ENCODE assay signal across 20 cellular contexts in genomic region chr11:122864386-122864785, GRCh38. TPM values are rescaled to one million over a fixed set of nuclear protein-coding genes. Genes with fewer than 3 reads are reported as not detected.
DNase-seq lines count a peak whose midpoint lies in the region; ATAC-seq and TF ChIP-seq lines count a peak whose summit lies in the region.
"Had no signal": no experiment of that assay in that cellular context is flagged by ENCODE, and none has a peak within 500 bp of the region (broad histone marks: within the 10 kb centered on the region; RNA-seq: fewer than 3 reads in every experiment).

No MANE protein-coding gene starts in this region.

- H3K9me3 Mint-ChIP-seq in activated naive CD8-positive, alpha-beta T cell (ENCODE audit: low read depth) = no peaks in the 10 kb centered on the region
- H3K9me3 Mint-ChIP-seq in activated naive CD8-positive, alpha-beta T cell treated with anti-CD3 and anti-CD28 coated beads for 36 hours = no peaks in the 10 kb centered on the region
- no peaks in the 10 kb centered on the region for H3K9me3 Mint-ChIP-seq in activated naive CD8-positive, alpha-beta T cell treated with anti-CD3 and anti-CD28 coated beads, Interleukin-2, amount 50 U/mL, for 24 hours
- H3K9me3 Mint-ChIP-seq: activated T-cell treated with anti-CD3 and anti-CD28 coated beads, Interleukin-2, amount 50 U/mL, for 24 hours; endodermal cell had no signal

- no peaks in the 10 kb centered on the region for H3K36me3 ChIP-seq in lower lobe of right lung
- H3K36me3 ChIP-seq: colonic mucosa, esophagus squamous epithelium, gastroesophageal sphincter, HAP-1 had no signal

- H3K4me1 ChIP-seq in lower lobe of right lung = no peaks in the 10 kb centered on the region
- H3K4me1 ChIP-seq: colonic mucosa, gastroesophageal sphincter, HAP-1 had no signal

- no peak overlapping the region for H3K4me3 Mint-ChIP-seq in activated naive CD8-positive, alpha-beta T cell
- H3K4me3 Mint-ChIP-seq in activated naive CD8-positive, alpha-beta T cell treated with anti-CD3 and anti-CD28 coated beads for 36 hours = no peak overlapping the region
- H3K4me3 Mint-ChIP-seq in activated naive CD8-positive, alpha-beta T cell treated with anti-CD3 and anti-CD28 coated beads, Interleukin-2, amount 50 U/mL, for 24 hours = no peak overlapping the region
- H3K4me3 Mint-ChIP-seq: activated CD4-positive, alpha-beta T cell treated with anti-CD3 and anti-CD28 coated beads for 36 hours; activated T-cell treated with anti-CD3 and anti-CD28 coated beads, Interleukin-2, amount 50 U/mL, for 24 hours; endodermal cell had no signal

- H3K27me3 Mint-ChIP-seq in activated naive CD8-positive, alpha-beta T cell = no peaks in the 10 kb centered on the region
- H3K27me3 Mint-ChIP-seq in activated naive CD8-positive, alpha-beta T cell treated with anti-CD3 and anti-CD28 coated beads for 36 hours = no peaks in the 10 kb centered on the region
- no peaks in the 10 kb centered on the region for H3K27me3 Mint-ChIP-seq in activated naive CD8-positive, alpha-beta T cell treated with anti-CD3 and anti-CD28 coated beads, Interleukin-2, amount 50 U/mL, for 24 hours
- H3K27me3 Mint-ChIP-seq: activated T-cell treated with anti-CD3 and anti-CD28 coated beads, Interleukin-2, amount 50 U/mL, for 24 hours had no signal

- H3K27me3 ChIP-seq in lower lobe of right lung (ENCODE audit: low read depth) = peaks cover 6% of the 10 kb centered on the region
- H3K27me3 ChIP-seq: colonic mucosa had no signal

- ATAC-seq in activated naive CD8-positive, alpha-beta T cell treated with anti-CD3 and anti-CD28 coated beads, Interleukin-2, amount 50 U/mL, for 24 hours = no peak
- ATAC-seq in lower lobe of right lung (peak; percentile 57 to 63), GM19467 (IDR thresholded peaks at IDR 0.05; ENCODE audit: unreplicated experiment) (no peak), HG02623 (IDR thresholded peaks at IDR 0.05; ENCODE audit: unreplicated experiment) (no peak)
- ATAC-seq: activated CD4-positive, alpha-beta T cell treated with anti-CD3 and anti-CD28 coated beads for 36 hours; gastroesophageal sphincter; HepG2; Panc1 had no signal

- no peak for TF ChIP-seq CTCF in lower lobe of right lung (IDR thresholded peaks at IDR 0.05)

- H3K36me3 Mint-ChIP-seq in activated naive CD8-positive, alpha-beta T cell = peaks cover 34% of the 10 kb centered on the region
- H3K36me3 Mint-ChIP-seq in activated naive CD8-positive, alpha-beta T cell treated with anti-CD3 and anti-CD28 coated beads for 36 hours = peaks cover 15% of the 10 kb centered on the region
- H3K36me3 Mint-ChIP-seq in activated naive CD8-positive, alpha-beta T cell treated with anti-CD3 and anti-CD28 coated beads, Interleukin-2, amount 50 U/mL, for 24 hours (ENCODE audit: low read depth) = peaks cover 43% of the 10 kb centered on the region

- H3K27ac ChIP-seq in lower lobe of right lung = peak overlapping the region; percentile 46
- H3K27ac ChIP-seq: colonic mucosa, esophagus squamous epithelium, gastroesophageal sphincter had no signal

- intact Hi-C loops in lower lobe of right lung (cut with DNase I) = loop anchor here (5.0 kb wide), 1 partner anchor 158 kb away; no protein-coding TSS in a partner anchor

- H3K4me3 ChIP-seq in lower lobe of right lung = peak overlapping the region; percentile 32
- H3K4me3 ChIP-seq: colonic mucosa, esophagus squamous epithelium, gastroesophageal sphincter, HAP-1, skin epidermis had no signal

- DNase-seq in activated naive CD8-positive, alpha-beta T cell treated with anti-CD3 and anti-CD28 coated beads for 36 hours = no peak
- DNase-seq in activated naive CD8-positive, alpha-beta T cell treated with anti-CD3 and anti-CD28 coated beads, Interleukin-2, amount 50 U/mL, for 24 hours = no peak
- DNase-seq in lower lobe of right lung (no peak), iPS-NIHi11 (ENCODE audit: low spot score) (no peak), kidney tubule cell (ENCODE audit: low spot score) (no peak)
- DNase-seq: esophagus squamous epithelium, SHP77 treated with DMSO at 0.1 percent for 48 hours had no signal

- no peaks in the 10 kb centered on the region for H3K9me3 ChIP-seq in lower lobe of right lung
- H3K9me3 ChIP-seq: colonic mucosa, esophagus squamous epithelium, gastroesophageal sphincter, HAP-1 had no signal

- H3K27ac Mint-ChIP-seq in activated naive CD8-positive, alpha-beta T cell = peak overlapping the region; percentile 68
- H3K27ac Mint-ChIP-seq in activated naive CD8-positive, alpha-beta T cell treated with anti-CD3 and anti-CD28 coated beads for 36 hours = no peak overlapping the region
- H3K27ac Mint-ChIP-seq in activated naive CD8-positive, alpha-beta T cell treated with anti-CD3 and anti-CD28 coated beads, Interleukin-2, amount 50 U/mL, for 24 hours = peak overlapping the region; percentile 30
- H3K27ac Mint-ChIP-seq: activated CD4-positive, alpha-beta T cell treated with anti-CD3 and anti-CD28 coated beads for 36 hours; activated T-cell treated with anti-CD3 and anti-CD28 coated beads, Interleukin-2, amount 50 U/mL, for 24 hours; endodermal cell had no signal

- peaks cover 21% of the 10 kb centered on the region for H3K4me1 Mint-ChIP-seq in activated naive CD8-positive, alpha-beta T cell (ENCODE audit: low read depth)
- peaks cover 23% of the 10 kb centered on the region for H3K4me1 Mint-ChIP-seq in activated naive CD8-positive, alpha-beta T cell treated with anti-CD3 and anti-CD28 coated beads for 36 hours
- H3K4me1 Mint-ChIP-seq in activated naive CD8-positive, alpha-beta T cell treated with anti-CD3 and anti-CD28 coated beads, Interleukin-2, amount 50 U/mL, for 24 hours = peaks cover 16% of the 10 kb centered on the region

RNA-seq across cellular contexts. Expression of gene JHY, which starts 18.2 kb away (rescaled TPM):
- total RNA-seq in activated naive CD8-positive, alpha-beta T cell treated with anti-CD3 and anti-CD28 coated beads for 36 hours = 1 to 10 TPM; 3.1 to 3.2 TPM
- 10.4 TPM for total RNA-seq in lower lobe of right lung
- total RNA-seq: HepG2 had no signal

RNA-seq across cellular contexts. Expression of gene CRTAM, which starts 26.1 kb away (rescaled TPM):
- total RNA-seq in activated naive CD8-positive, alpha-beta T cell treated with anti-CD3 and anti-CD28 coated beads for 36 hours = 10 to 100 TPM; 21.9 to 22.3 TPM
- total RNA-seq in lower lobe of right lung = 11.1 TPM
- total RNA-seq: colonic mucosa, endodermal cell, gastroesophageal sphincter, HepG2, lung microvascular endothelial cell had no signal

Comparison
In these comparisons a context has a peak if more than half of its experiments do, and no peak if none do; other contexts are left out.
1. ATAC-seq: peak in lower lobe of right lung (2 of 2); none in activated naive CD8-positive, alpha-beta T cell treated with anti-CD3 and anti-CD28 coated beads, Interleukin-2, amount 50 U/mL, for 24 hours (single experiment), GM19467 (single experiment) and HG02623 (single experiment).